ENCODE assay signal across 1 cellular context in genomic region chr5:40834849-40835787, GRCh38.
TF ChIP-seq lines count a peak whose summit lies in the region.

Gene RPL37, minus strand, starts transcription at chr5:40835222. Its CDS starts 37 bp downstream, at chr5:40835185.

TF ChIP-seq in HepG2, 621 proteins besides CTCF, POLR2A, EP300 and RAD21 (continued from another document and continues in another):
- TF ChIP-seq BRF2 (CRISPR knock-in tag; IDR thresholded peaks at IDR 0.05) (peak; percentile 51; the same call in 1 of the 2 replicates), ZBTB49 (CRISPR knock-in tag; IDR thresholded peaks at IDR 0.05; ENCODE audit: borderline replicate concordance) (no peak), RBM22 (optimal IDR thresholded peaks at IDR 0.05; ENCODE audit: low read length) (no peak), RFX5 (IDR thresholded peaks at IDR 0.05; ENCODE audit: low read depth, low read length) (peak; percentile 40; the same call in 1 of the 2 replicates), CSRNP1 (CRISPR knock-in tag; IDR thresholded peaks at IDR 0.05) (peak; percentile 60; the same call in 1 of the 2 replicates), PHB2 (IDR thresholded peaks at IDR 0.05; ENCODE audit: partially characterized antibody) (no peak), PLRG1 (conservative IDR thresholded peaks at IDR 0.05) (no peak), SMAD9 (CRISPR knock-in tag; IDR thresholded peaks at IDR 0.05) (no peak), AGO2 (optimal IDR thresholded peaks at IDR 0.05; ENCODE audit: low read depth, low read length) (peak; percentile 56), MIXL1 (CRISPR knock-in tag; IDR thresholded peaks at IDR 0.05) (peak; percentile 94), AHR (CRISPR knock-in tag; IDR thresholded peaks at IDR 0.05) (peak; percentile 97; the same call in 1 of the 2 replicates), MXI1 (IDR thresholded peaks at IDR 0.05; ENCODE audit: borderline replicate concordance, low read depth, low read length) (peak; percentile 82; the same call in 2 of the 3 replicates), ZNF703 (CRISPR knock-in tag; IDR thresholded peaks at IDR 0.05; ENCODE audit: borderline replicate concordance) (no peak; the same call in 1 of the 2 replicates), FOSL1 (CRISPR knock-in tag; IDR thresholded peaks at IDR 0.05; ENCODE audit: borderline replicate concordance) (no peak), SP140L (CRISPR knock-in tag; IDR thresholded peaks at IDR 0.05; ENCODE audit: borderline replicate concordance) (no peak), KLF9 (CRISPR knock-in tag; IDR thresholded peaks at IDR 0.05; ENCODE audit: low read depth) (peak; percentile 90), NR2F1 (CRISPR knock-in tag; IDR thresholded peaks at IDR 0.05) (peak in 1 of 2 experiments; percentile 65; a peak in 2 of 4 replicates), NCOA2 (CRISPR knock-in tag; IDR thresholded peaks at IDR 0.05) (peak; percentile 72), ERF (CRISPR knock-in tag; IDR thresholded peaks at IDR 0.05) (peak; percentile 96), ZNF724P (CRISPR knock-in tag; IDR thresholded peaks at IDR 0.05; ENCODE audit: borderline replicate concordance) (no peak; the same call in 1 of the 2 replicates)
- TF ChIP-seq, protein P1, sequence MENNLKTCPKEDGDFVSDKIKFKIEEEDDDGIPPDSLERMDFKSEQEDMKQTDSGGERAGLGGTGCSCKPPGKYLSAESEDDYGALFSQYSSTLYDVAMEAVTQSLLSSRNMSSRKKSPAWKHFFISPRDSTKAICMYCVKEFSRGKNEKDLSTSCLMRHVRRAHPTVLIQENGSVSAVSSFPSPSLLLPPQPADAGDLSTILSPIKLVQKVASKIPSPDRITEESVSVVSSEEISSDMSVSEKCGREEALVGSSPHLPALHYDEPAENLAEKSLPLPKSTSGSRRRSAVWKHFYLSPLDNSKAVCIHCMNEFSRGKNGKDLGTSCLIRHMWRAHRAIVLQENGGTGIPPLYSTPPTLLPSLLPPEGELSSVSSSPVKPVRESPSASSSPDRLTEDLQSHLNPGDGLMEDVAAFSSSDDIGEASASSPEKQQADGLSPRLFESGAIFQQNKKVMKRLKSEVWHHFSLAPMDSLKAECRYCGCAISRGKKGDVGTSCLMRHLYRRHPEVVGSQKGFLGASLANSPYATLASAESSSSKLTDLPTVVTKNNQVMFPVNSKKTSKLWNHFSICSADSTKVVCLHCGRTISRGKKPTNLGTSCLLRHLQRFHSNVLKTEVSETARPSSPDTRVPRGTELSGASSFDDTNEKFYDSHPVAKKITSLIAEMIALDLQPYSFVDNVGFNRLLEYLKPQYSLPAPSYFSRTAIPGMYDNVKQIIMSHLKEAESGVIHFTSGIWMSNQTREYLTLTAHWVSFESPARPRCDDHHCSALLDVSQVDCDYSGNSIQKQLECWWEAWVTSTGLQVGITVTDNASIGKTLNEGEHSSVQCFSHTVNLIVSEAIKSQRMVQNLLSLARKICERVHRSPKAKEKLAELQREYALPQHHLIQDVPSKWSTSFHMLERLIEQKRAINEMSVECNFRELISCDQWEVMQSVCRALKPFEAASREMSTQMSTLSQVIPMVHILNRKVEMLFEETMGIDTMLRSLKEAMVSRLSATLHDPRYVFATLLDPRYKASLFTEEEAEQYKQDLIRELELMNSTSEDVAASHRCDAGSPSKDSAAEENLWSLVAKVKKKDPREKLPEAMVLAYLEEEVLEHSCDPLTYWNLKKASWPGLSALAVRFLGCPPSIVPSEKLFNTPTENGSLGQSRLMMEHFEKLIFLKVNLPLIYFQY (CRISPR knock-in tag; IDR thresholded peaks at IDR 0.05; ENCODE audit: borderline replicate concordance) = peak; percentile 85
- TF ChIP-seq, protein P2, sequence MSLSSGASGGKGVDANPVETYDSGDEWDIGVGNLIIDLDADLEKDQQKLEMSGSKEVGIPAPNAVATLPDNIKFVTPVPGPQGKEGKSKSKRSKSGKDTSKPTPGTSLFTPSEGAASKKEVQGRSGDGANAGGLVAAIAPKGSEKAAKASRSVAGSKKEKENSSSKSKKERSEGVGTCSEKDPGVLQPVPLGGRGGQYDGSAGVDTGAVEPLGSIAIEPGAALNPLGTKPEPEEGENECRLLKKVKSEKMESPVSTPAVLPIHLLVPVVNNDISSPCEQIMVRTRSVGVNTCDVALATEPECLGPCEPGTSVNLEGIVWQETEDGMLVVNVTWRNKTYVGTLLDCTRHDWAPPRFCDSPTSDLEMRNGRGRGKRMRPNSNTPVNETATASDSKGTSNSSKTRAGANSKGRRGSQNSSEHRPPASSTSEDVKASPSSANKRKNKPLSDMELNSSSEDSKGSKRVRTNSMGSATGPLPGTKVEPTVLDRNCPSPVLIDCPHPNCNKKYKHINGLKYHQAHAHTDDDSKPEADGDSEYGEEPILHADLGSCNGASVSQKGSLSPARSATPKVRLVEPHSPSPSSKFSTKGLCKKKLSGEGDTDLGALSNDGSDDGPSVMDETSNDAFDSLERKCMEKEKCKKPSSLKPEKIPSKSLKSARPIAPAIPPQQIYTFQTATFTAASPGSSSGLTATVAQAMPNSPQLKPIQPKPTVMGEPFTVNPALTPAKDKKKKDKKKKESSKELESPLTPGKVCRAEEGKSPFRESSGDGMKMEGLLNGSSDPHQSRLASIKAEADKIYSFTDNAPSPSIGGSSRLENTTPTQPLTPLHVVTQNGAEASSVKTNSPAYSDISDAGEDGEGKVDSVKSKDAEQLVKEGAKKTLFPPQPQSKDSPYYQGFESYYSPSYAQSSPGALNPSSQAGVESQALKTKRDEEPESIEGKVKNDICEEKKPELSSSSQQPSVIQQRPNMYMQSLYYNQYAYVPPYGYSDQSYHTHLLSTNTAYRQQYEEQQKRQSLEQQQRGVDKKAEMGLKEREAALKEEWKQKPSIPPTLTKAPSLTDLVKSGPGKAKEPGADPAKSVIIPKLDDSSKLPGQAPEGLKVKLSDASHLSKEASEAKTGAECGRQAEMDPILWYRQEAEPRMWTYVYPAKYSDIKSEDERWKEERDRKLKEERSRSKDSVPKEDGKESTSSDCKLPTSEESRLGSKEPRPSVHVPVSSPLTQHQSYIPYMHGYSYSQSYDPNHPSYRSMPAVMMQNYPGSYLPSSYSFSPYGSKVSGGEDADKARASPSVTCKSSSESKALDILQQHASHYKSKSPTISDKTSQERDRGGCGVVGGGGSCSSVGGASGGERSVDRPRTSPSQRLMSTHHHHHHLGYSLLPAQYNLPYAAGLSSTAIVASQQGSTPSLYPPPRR (CRISPR knock-in tag; IDR thresholded peaks at IDR 0.05; ENCODE audit: borderline replicate concordance) = peak; percentile 67; the same call in 1 of the 2 replicates
- TF ChIP-seq, protein P3, sequence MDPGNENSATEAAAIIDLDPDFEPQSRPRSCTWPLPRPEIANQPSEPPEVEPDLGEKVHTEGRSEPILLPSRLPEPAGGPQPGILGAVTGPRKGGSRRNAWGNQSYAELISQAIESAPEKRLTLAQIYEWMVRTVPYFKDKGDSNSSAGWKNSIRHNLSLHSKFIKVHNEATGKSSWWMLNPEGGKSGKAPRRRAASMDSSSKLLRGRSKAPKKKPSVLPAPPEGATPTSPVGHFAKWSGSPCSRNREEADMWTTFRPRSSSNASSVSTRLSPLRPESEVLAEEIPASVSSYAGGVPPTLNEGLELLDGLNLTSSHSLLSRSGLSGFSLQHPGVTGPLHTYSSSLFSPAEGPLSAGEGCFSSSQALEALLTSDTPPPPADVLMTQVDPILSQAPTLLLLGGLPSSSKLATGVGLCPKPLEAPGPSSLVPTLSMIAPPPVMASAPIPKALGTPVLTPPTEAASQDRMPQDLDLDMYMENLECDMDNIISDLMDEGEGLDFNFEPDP (CRISPR knock-in tag; conservative IDR thresholded peaks at IDR 0.05) = 0 out of 2 replicates have a peak, but pooled peaks have one; percentile 95
- TF ChIP-seq, protein P4, sequence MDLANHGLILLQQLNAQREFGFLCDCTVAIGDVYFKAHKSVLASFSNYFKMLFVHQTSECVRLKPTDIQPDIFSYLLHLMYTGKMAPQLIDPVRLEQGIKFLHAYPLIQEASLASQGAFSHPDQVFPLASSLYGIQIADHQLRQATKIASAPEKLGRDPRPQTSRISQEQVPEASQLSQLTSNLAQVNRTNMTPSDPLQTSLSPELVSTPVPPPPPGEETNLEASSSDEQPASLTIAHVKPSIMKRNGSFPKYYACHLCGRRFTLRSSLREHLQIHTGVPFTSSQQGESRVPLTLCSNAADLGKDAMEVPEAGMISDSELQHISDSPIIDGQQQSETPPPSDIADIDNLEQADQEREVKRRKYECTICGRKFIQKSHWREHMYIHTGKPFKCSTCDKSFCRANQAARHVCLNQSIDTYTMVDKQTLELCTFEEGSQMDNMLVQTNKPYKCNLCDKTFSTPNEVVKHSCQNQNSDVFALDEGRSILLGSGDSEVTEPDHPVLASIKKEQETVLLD (CRISPR knock-in tag; IDR thresholded peaks at IDR 0.05; ENCODE audit: low read depth) = peak; percentile 89; the same call in 1 of the 2 replicates
- TF ChIP-seq, protein P5, sequence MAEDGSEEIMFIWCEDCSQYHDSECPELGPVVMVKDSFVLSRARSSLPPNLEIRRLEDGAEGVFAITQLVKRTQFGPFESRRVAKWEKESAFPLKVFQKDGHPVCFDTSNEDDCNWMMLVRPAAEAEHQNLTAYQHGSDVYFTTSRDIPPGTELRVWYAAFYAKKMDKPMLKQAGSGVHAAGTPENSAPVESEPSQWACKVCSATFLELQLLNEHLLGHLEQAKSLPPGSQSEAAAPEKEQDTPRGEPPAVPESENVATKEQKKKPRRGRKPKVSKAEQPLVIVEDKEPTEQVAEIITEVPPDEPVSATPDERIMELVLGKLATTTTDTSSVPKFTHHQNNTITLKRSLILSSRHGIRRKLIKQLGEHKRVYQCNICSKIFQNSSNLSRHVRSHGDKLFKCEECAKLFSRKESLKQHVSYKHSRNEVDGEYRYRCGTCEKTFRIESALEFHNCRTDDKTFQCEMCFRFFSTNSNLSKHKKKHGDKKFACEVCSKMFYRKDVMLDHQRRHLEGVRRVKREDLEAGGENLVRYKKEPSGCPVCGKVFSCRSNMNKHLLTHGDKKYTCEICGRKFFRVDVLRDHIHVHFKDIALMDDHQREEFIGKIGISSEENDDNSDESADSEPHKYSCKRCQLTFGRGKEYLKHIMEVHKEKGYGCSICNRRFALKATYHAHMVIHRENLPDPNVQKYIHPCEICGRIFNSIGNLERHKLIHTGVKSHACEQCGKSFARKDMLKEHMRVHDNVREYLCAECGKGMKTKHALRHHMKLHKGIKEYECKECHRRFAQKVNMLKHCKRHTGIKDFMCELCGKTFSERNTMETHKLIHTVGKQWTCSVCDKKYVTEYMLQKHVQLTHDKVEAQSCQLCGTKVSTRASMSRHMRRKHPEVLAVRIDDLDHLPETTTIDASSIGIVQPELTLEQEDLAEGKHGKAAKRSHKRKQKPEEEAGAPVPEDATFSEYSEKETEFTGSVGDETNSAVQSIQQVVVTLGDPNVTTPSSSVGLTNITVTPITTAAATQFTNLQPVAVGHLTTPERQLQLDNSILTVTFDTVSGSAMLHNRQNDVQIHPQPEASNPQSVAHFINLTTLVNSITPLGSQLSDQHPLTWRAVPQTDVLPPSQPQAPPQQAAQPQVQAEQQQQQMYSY (CRISPR knock-in tag; IDR thresholded peaks at IDR 0.05) = no peak; the same call in 1 of the 2 replicates
- TF ChIP-seq, protein P6, sequence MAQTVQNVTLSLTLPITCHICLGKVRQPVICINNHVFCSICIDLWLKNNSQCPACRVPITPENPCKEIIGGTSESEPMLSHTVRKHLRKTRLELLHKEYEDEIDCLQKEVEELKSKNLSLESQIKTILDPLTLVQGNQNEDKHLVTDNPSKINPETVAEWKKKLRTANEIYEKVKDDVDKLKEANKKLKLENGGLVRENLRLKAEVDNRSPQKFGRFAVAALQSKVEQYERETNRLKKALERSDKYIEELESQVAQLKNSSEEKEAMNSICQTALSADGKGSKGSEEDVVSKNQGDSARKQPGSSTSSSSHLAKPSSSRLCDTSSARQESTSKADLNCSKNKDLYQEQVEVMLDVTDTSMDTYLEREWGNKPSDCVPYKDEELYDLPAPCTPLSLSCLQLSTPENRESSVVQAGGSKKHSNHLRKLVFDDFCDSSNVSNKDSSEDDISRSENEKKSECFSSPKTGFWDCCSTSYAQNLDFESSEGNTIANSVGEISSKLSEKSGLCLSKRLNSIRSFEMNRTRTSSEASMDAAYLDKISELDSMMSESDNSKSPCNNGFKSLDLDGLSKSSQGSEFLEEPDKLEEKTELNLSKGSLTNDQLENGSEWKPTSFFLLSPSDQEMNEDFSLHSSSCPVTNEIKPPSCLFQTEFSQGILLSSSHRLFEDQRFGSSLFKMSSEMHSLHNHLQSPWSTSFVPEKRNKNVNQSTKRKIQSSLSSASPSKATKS (CRISPR knock-in tag; IDR thresholded peaks at IDR 0.05) = peak; percentile 82; the same call in 1 of the 2 replicates
- TF ChIP-seq, protein P7, sequence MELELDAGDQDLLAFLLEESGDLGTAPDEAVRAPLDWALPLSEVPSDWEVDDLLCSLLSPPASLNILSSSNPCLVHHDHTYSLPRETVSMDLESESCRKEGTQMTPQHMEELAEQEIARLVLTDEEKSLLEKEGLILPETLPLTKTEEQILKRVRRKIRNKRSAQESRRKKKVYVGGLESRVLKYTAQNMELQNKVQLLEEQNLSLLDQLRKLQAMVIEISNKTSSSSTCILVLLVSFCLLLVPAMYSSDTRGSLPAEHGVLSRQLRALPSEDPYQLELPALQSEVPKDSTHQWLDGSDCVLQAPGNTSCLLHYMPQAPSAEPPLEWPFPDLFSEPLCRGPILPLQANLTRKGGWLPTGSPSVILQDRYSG (CRISPR knock-in tag; IDR thresholded peaks at IDR 0.05) = no peak
